In genomic region chr11:46337626-46338345, GRCh38 we compare ENCODE assay signal across 2 cellular contexts.
TF ChIP-seq lines count a peak whose summit lies in the region.

No MANE protein-coding gene starts in this region.

TF ChIP-seq in GM23338, 12 proteins besides CTCF, POLR2A, EP300 and RAD21 (continued from another document):
- TF ChIP-seq ZNF462 (CRISPR knock-in tag; IDR thresholded peaks at IDR 0.05) (no peak), JUNB (IDR thresholded peaks at IDR 0.05; ENCODE audit: unreplicated experiment) (no peak), EZH2phosphoT487 (IDR thresholded peaks at IDR 0.05; ENCODE audit: unreplicated experiment) (no peak), STAT1 (IDR thresholded peaks at IDR 0.05; ENCODE audit: unreplicated experiment) (no peak), REST (IDR thresholded peaks at IDR 0.05; ENCODE audit: unreplicated experiment) (no peak)
TF ChIP-seq in GM23338: peak in this region for 0.

TF ChIP-seq in WTC11, 78 proteins besides CTCF, POLR2A, EP300 and RAD21 (continued from another document):
- TF ChIP-seq ZNF532 (CRISPR knock-in tag; IDR thresholded peaks at IDR 0.05; ENCODE audit: borderline replicate concordance) (no peak), SMAD3 (CRISPR knock-in tag; IDR thresholded peaks at IDR 0.05; ENCODE audit: borderline replicate concordance) (no peak), ATF6 (CRISPR knock-in tag; IDR thresholded peaks at IDR 0.05) (no peak), AR (CRISPR knock-in tag; IDR thresholded peaks at IDR 0.05) (no peak), RORB (CRISPR knock-in tag; IDR thresholded peaks at IDR 0.05) (no peak), ZBTB21 (CRISPR knock-in tag; IDR thresholded peaks at IDR 0.05; ENCODE audit: borderline replicate concordance) (no peak), KAT7 (CRISPR knock-in tag; IDR thresholded peaks at IDR 0.05; ENCODE audit: borderline replicate concordance) (no peak)
TF ChIP-seq in WTC11: peak in this region for 0.
